1 cellular context compared by ENCODE assay signal in genomic region chr2:21022792-21023367, GRCh38.
TF ChIP-seq lines count a peak whose summit lies in the region.

No MANE protein-coding gene starts in this region.

TF ChIP-seq in HepG2, 621 proteins besides CTCF, POLR2A, EP300 and RAD21 (continued from another document):
- no peak for TF ChIP-seq CREBL2 (CRISPR knock-in tag; IDR thresholded peaks at IDR 0.05; ENCODE audit: borderline replicate concordance)
- 0 out of 2 replicates have a peak, but pooled peaks have one; percentile 16 for TF ChIP-seq CSRNP2 (CRISPR knock-in tag; conservative IDR thresholded peaks at IDR 0.05; ENCODE audit: low read depth)
- TF ChIP-seq PREB (CRISPR knock-in tag; IDR thresholded peaks at IDR 0.05) = no peak
- TF ChIP-seq MXD4 (CRISPR knock-in tag; IDR thresholded peaks at IDR 0.05) = peak; percentile 28; the same call in 1 of the 2 replicates
- TF ChIP-seq HOXA9 (CRISPR knock-in tag; IDR thresholded peaks at IDR 0.05; ENCODE audit: borderline replicate concordance) = no peak
- no peak for TF ChIP-seq ZBTB49 (CRISPR knock-in tag; IDR thresholded peaks at IDR 0.05; ENCODE audit: borderline replicate concordance)
- TF ChIP-seq ZNF512 (CRISPR knock-in tag; IDR thresholded peaks at IDR 0.05) = no peak
- TF ChIP-seq NONO (IDR thresholded peaks at IDR 0.05) = no peak
- 0 out of 2 replicates have a peak, but pooled peaks have one; percentile 37 for TF ChIP-seq NONO (CRISPR knock-in tag; conservative IDR thresholded peaks at IDR 0.05)
- TF ChIP-seq ZNF562 (CRISPR knock-in tag; IDR thresholded peaks at IDR 0.05; ENCODE audit: borderline replicate concordance) = peak; percentile 64; the same call in 1 of the 2 replicates
- no peak for TF ChIP-seq ZBTB25 (CRISPR knock-in tag; IDR thresholded peaks at IDR 0.05)
- TF ChIP-seq ZSCAN5A (CRISPR knock-in tag; IDR thresholded peaks at IDR 0.05; ENCODE audit: borderline replicate concordance) = no peak
- peak; percentile 84; the same call in 1 of the 2 replicates for TF ChIP-seq POLR2AphosphoS2 (IDR thresholded peaks at IDR 0.05; ENCODE audit: low read depth, low read length)
- TF ChIP-seq BATF2 (CRISPR knock-in tag; IDR thresholded peaks at IDR 0.05) = 0 out of 2 replicates have a peak, but pooled peaks have one; percentile 10
- TF ChIP-seq POLR2AphosphoS5 (IDR thresholded peaks at IDR 0.05; ENCODE audit: low read depth, low read length) = peak; percentile 56; the same call in 1 of the 2 replicates
- TF ChIP-seq ZC3H13 (CRISPR knock-in tag; IDR thresholded peaks at IDR 0.05) = peak; percentile 57
- no peak for TF ChIP-seq THAP11 (CRISPR knock-in tag; IDR thresholded peaks at IDR 0.05)
- peak; percentile 6; the same call in 1 of the 2 replicates for TF ChIP-seq RBFOX2 (IDR thresholded peaks at IDR 0.05; ENCODE audit: low read depth, low read length)
- no peak for TF ChIP-seq GTF3A (CRISPR knock-in tag; conservative IDR thresholded peaks at IDR 0.05)
- peak; percentile 41; the same call in 1 of the 2 replicates for TF ChIP-seq SATB2 (CRISPR knock-in tag; IDR thresholded peaks at IDR 0.05)
- TF ChIP-seq ZSCAN30 (CRISPR knock-in tag; IDR thresholded peaks at IDR 0.05) = 0 out of 2 replicates have a peak, but pooled peaks have one; percentile 32
- peak; percentile 44; the same call in 1 of the 2 replicates for TF ChIP-seq TARDBP (CRISPR knock-in tag; IDR thresholded peaks at IDR 0.05)
- no peak for TF ChIP-seq ZNF441 (CRISPR knock-in tag; IDR thresholded peaks at IDR 0.05; ENCODE audit: borderline replicate concordance)
- TF ChIP-seq ZNF136 (CRISPR knock-in tag; IDR thresholded peaks at IDR 0.05; ENCODE audit: low read depth) = 0 out of 2 replicates have a peak, but pooled peaks have one; percentile 28
- TF ChIP-seq ZNF501 (CRISPR knock-in tag; IDR thresholded peaks at IDR 0.05) = no peak
- no peak for TF ChIP-seq HNF1A (IDR thresholded peaks at IDR 0.05; ENCODE audit: low read depth)
- TF ChIP-seq HNF1A (CRISPR knock-in tag; IDR thresholded peaks at IDR 0.05; ENCODE audit: borderline replicate concordance) = 0 out of 2 replicates have a peak, but pooled peaks have one; percentile 20
TF ChIP-seq in HepG2: peak in this region for 23.
